20 cellular contexts compared by ENCODE assay signal in the genomic region with DNA sequence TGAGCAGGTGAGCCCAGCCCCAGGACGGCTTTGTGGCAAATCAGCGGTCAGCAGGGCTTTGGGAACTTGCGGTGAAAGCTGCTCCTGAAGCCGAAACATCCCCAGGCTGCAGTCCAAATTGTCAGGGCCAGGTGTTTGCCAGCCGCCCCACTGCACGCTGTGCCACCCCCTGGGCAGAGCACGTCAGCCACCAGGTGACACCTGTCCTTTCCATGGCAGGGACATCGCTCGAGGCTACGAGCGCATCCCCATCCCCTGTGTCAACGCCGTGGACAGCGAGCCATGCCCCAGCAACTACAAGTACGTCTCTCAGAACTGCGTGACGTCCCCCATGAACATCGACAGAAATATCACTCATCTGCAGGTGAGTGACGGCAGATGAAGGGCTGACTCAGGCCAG.
"Had no signal": no experiment of that assay in that cellular context is flagged by ENCODE, and none has a peak within 500 bp of the region (broad histone marks: within the 10 kb centered on the region; RNA-seq: fewer than 3 reads in every experiment).

No MANE protein-coding gene starts in this region.

- ATAC-seq: activated T-cell treated with anti-CD3 and anti-CD28 coated beads, Interleukin-2, amount 50 U/mL, for 72 hours; left lobe of liver; naive thymus-derived CD8-positive, alpha-beta T cell; psoas muscle; right lobe of liver had no signal

- H3K27ac ChIP-seq: psoas muscle, right lobe of liver, spleen, transverse colon had no signal

- DNase-seq: activated CD4-positive, alpha-beta memory T cell treated with anti-CD3 and anti-CD28 coated beads, Interleukin-2, amount 10 ng/mL, durations not matched to agents 7 days and 5 days; activated CD4-positive, alpha-beta T cell treated with anti-CD3 and anti-CD28 coated beads for 1 hour; activated naive CD8-positive, alpha-beta T cell treated with anti-CD3 and anti-CD28 coated beads, Interleukin-2, amount 10 ng/mL, durations not matched to agents 7 days and 5 days; activated T-cell treated with anti-CD3 and anti-CD28 coated beads, Interleukin-2, amount 50 U/mL, for 72 hours; esophagus squamous epithelium; foreskin fibroblast; mammary epithelial cell; naive thymus-derived CD8-positive, alpha-beta T cell; occipital lobe; psoas muscle; right lobe of liver; spleen; stimulated activated CD4-positive, alpha-beta T cell treated with anti-CD3 and anti-CD28 coated beads, Interleukin-1b, Interleukin-23, amount 100 ng/mL, for 48 hours; stimulated activated naive CD4-positive, alpha-beta T cell; substantia nigra; T1000; transverse colon had no signal

- FAIRE-seq: bronchial epithelial cell, colon had no signal
